In the genomic region with DNA sequence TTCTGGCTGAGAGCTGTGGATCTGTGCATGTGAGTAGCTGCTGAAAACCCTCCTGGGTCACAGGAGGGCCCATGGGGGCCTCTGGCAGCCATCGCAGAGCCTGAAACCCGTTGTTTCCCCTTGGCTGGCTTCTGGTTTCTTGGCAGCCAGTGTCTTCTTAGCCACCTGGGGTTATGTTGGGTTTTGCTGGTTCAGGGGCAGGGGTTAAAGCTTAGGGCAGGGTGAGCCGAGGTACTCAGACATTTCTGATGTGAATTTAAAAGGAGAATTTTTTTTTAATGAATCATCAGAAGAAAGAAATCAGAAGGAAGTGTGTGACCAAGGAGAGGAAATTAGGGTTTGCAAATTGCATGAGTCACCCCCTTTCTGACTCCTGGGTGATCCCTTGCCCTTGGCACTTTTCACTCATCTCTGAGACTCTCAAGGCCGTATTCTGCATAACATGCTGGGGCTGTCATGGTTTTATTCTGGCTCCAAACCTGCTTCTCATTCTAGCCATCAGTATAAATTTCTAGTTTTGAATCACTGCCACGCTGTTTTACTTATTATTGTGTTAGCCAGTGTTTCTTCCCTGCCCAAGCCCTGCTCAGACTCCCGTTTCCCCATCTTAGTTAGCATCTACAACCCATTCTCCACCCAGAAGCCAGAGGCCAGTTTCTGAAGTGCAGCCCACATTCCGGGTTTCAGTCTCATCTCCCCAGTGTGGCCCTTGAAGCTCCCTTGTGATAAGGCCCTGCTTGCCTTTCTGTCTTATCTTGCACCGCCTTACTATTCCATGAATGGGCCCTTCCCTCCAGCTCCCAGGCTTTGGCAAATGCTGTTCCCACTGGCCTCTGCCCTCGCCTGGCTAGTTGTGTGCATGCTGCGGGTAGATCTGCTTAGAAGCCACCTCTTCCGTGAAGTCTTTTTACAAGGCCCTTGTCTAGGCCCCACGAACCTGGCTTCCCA, we compare ENCODE assay signal across 8 cellular contexts. TPM values are rescaled to one million over a fixed set of nuclear protein-coding genes. Genes with fewer than 3 reads are reported as not detected.
A peak's percentile ranks its signal among the peaks of the same experiment; 100 is the strongest.
DNase-seq lines count a peak whose midpoint lies in the region; ATAC-seq and TF ChIP-seq lines count a peak whose summit lies in the region.

No MANE protein-coding gene starts in this region.

- peak overlapping the region; percentile 75 for H3K9ac ChIP-seq in Karpas-422 (ENCODE audit: low read length)

- DNase-seq in GM12864 (ENCODE audit: low read depth), result peak; percentile 58
- DNase-seq in GOT3 (lab: John Stamatoyannopoulos, UW), result peak; percentile 67
- peak; percentile 98 for DNase-seq in Karpas-422
- DNase-seq in activated CD4-positive, alpha-beta T cell treated with anti-CD3 and anti-CD28 coated beads, Interleukin-2, amount 10 ng/mL, durations not matched to agents 7 days and 5 days, result peak; percentile 48
- peak; percentile 73 for DNase-seq in epithelial cell of proximal tubule (ENCODE audit: low read depth)
- DNase-seq in stimulated activated CD4-positive, alpha-beta T cell treated with anti-CD3 and anti-CD28 coated beads, Interleukin-2, amount 100 ng/mL, for 24 hours, result peak; percentile 47 to 57
- no peak for DNase-seq in left lobe of liver (ENCODE audit: low spot score)
- no peak for DNase-seq in COR-L47 (lab: John Stamatoyannopoulos, UW)

- H3K4me2 ChIP-seq in Karpas-422 (ENCODE audit: low read depth, low read length, poor library complexity, severe bottlenecking), result peak overlapping the region; percentile 68

- no peak for ATAC-seq in left lobe of liver

- H3K9me3 ChIP-seq in Karpas-422 (ENCODE audit: low read length), result 0 out of 2 replicates have a peak, but pooled peaks cover 2% of the 10 kb centered on the region

- H3K27me3 Mint-ChIP-seq in activated CD4-positive, alpha-beta T cell treated with anti-CD3 and anti-CD28 coated beads, Interleukin-2, amount 10 ng/mL, durations not matched to agents 7 days and 5 days, result peaks cover 35% of the 10 kb centered on the region

- POLR2A ChIA-PET in activated CD4-positive, alpha-beta T cell treated with anti-CD3 and anti-CD28 coated beads, Interleukin-2, amount 10 ng/mL, durations not matched to agents 7 days and 5 days (lab: Charles Lee), result interaction anchor here (0.8 to 1.0 kb wide), 2 partner anchors 13 to 204 kb away, joined by 3 read pairs; no protein-coding TSS in a partner anchor

- H3K9me2 ChIP-seq in Karpas-422 (replicated peaks; ENCODE audit: insufficient read depth, low read length), result no peaks in the 10 kb centered on the region

- peak overlapping the region; percentile 11 for H3K4me3 Mint-ChIP-seq in activated CD4-positive, alpha-beta T cell treated with anti-CD3 and anti-CD28 coated beads, Interleukin-2, amount 10 ng/mL, durations not matched to agents 7 days and 5 days

- no peak overlapping the region for H3K4me3 ChIP-seq in GM12864 (ENCODE audit: low read depth, low read length)
- peak overlapping the region; percentile 54 for H3K4me3 ChIP-seq in Karpas-422 (ENCODE audit: low read length)
- no peak overlapping the region for H3K4me3 ChIP-seq in epithelial cell of proximal tubule (ENCODE audit: low read depth, low read length)

- H3K27ac Mint-ChIP-seq in activated CD4-positive, alpha-beta T cell treated with anti-CD3 and anti-CD28 coated beads, Interleukin-2, amount 10 ng/mL, durations not matched to agents 7 days and 5 days, result no peak overlapping the region

- H3K4me1 ChIP-seq in Karpas-422 (ENCODE audit: low read length), result peaks cover 99% of the 10 kb centered on the region

- H3K79me2 ChIP-seq in Karpas-422 (ENCODE audit: low read length), result peaks cover 60% of the 10 kb centered on the region

- CTCF ChIA-PET in activated CD4-positive, alpha-beta T cell treated with anti-CD3 and anti-CD28 coated beads, Interleukin-2, amount 10 ng/mL, durations not matched to agents 7 days and 5 days (lab: Charles Lee), result interaction anchor here (1.2 to 1.8 kb wide), 5 partner anchors 8 to 64 kb away, joined by 3 to 5 read pairs (median 4); no protein-coding TSS in a partner anchor

- peaks cover 52% of the 10 kb centered on the region for H3K36me3 ChIP-seq in Karpas-422 (ENCODE audit: insufficient read depth, low read length)

- H3K36me3 Mint-ChIP-seq in activated CD4-positive, alpha-beta T cell treated with anti-CD3 and anti-CD28 coated beads, Interleukin-2, amount 10 ng/mL, durations not matched to agents 7 days and 5 days (ENCODE audit: low read depth), result peaks cover 15% of the 10 kb centered on the region

- peak overlapping the region; percentile 99 for H3K27ac ChIP-seq in Karpas-422 (ENCODE audit: low read length)

- no peaks in the 10 kb centered on the region for H3K27me3 ChIP-seq in Karpas-422 (ENCODE audit: low read length)

- H3K9me3 Mint-ChIP-seq in activated CD4-positive, alpha-beta T cell treated with anti-CD3 and anti-CD28 coated beads, Interleukin-2, amount 10 ng/mL, durations not matched to agents 7 days and 5 days, result peaks cover 16% of the 10 kb centered on the region

- peaks cover 65% of the 10 kb centered on the region for H3K4me1 Mint-ChIP-seq in activated CD4-positive, alpha-beta T cell treated with anti-CD3 and anti-CD28 coated beads, Interleukin-2, amount 10 ng/mL, durations not matched to agents 7 days and 5 days

- TF ChIP-seq CTCF in GM12864 (IDR thresholded peaks at IDR 0.05; ENCODE audit: low read depth, low read length, missing control alignments), result no peak
- TF ChIP-seq CTCF in epithelial cell of proximal tubule (conservative IDR thresholded peaks at IDR 0.05; ENCODE audit: low read depth, low read length), result no peak

- H2AFZ ChIP-seq in Karpas-422 (ENCODE audit: low read length), result no peak overlapping the region

- H4K20me1 ChIP-seq in Karpas-422 (ENCODE audit: insufficient read depth, low read depth, low read length), result no peaks in the 10 kb centered on the region

RNA-seq across cellular contexts. Expression of gene TOX2, which starts 40.9 kb away (rescaled TPM):
- total RNA-seq in Karpas-422 (2014; rRNA removed; shearing (Covaris generic); ENCODE audit: low replicate concordance), result 42.9 and 54.1 TPM in 2 replicates
- total RNA-seq in activated CD4-positive, alpha-beta T cell treated with anti-CD3 and anti-CD28 coated beads, Interleukin-2, amount 10 ng/mL, durations not matched to agents 7 days and 5 days, result 1 to 10 TPM; 1.5 to 1.9 TPM
- 2.0 and 2.5 TPM in 2 replicates for total RNA-seq in epithelial cell of proximal tubule
- 3.5 TPM for total RNA-seq in left lobe of liver

Comparison
In these comparisons a context has a peak if more than half of its experiments do, and no peak if none do; other contexts are left out.
1. DNase-seq: peak in GM12864 (single experiment), GOT3 (single experiment), Karpas-422 (single experiment), activated CD4-positive, alpha-beta T cell treated with anti-CD3 and anti-CD28 coated beads, Interleukin-2, amount 10 ng/mL, durations not matched to agents 7 days and 5 days (single experiment), epithelial cell of proximal tubule (single experiment) and stimulated activated CD4-positive, alpha-beta T cell treated with anti-CD3 and anti-CD28 coated beads, Interleukin-2, amount 100 ng/mL, for 24 hours (2 of 2); none in left lobe of liver (single experiment) and COR-L47 (single experiment).